Comparison of ENCODE assay signal across 8 cellular contexts in genomic region chr1:183652547-183653467, GRCh38. TPM values are rescaled to one million over a fixed set of nuclear protein-coding genes. Genes with fewer than 3 reads are reported as not detected.
A peak's percentile ranks its signal among the peaks of the same experiment; 100 is the strongest.
DNase-seq lines count a peak whose midpoint lies in the region; ATAC-seq lines count a peak whose summit lies in the region.

Gene APOBEC4 (minus strand): TSS chr1:183653316. CDS start chr1:183648781, 4,535 bp downstream.

- no CpG with 5 or more reads among the region's 5 CpGs for WGBS in mesendoderm (ENCODE audit: extremely low coverage, insufficient coverage, low lambda C conversion rate)

- H4K8ac ChIP-seq in mesendoderm (ENCODE audit: low read depth, low read length), result no peak within 1 kb of the TSS

- H3K56ac ChIP-seq in mesendoderm (ENCODE audit: low read length), result no peak within 1 kb of the TSS

- H4K5ac ChIP-seq in mesendoderm (ENCODE audit: low read length), result no peak within 1 kb of the TSS

- no peak within 1 kb of the TSS for H3K27ac ChIP-seq in mesendoderm (ENCODE audit: low read depth, low read length)

- H3K9me3 Mint-ChIP-seq in activated naive CD8-positive, alpha-beta T cell treated with anti-CD3 and anti-CD28 coated beads, Interleukin-2, amount 10 ng/mL, durations not matched to agents 7 days and 5 days, result no peaks in the 10 kb centered on the region
- H3K9me3 Mint-ChIP-seq in stimulated activated memory B cell treated with anti-CD40 and anti-IgM and Interleukin-4, amounts not matched to agents 10 μg/mL and 1 μg/mL and 100 μg/mL, for 72 hours, result no peaks in the 10 kb centered on the region

- no peaks in the 10 kb centered on the region for H3K27me3 ChIP-seq in mesendoderm (ENCODE audit: insufficient read depth, low read length, poor library complexity)

- H3K4me3 ChIP-seq in mesendoderm (ENCODE audit: low read length), result no peak within 1 kb of the TSS

- no peaks in the 10 kb centered on the region for H3K79me2 ChIP-seq in mesendoderm (ENCODE audit: control insufficient read depth, insufficient read depth, low read length)

- H2BK15ac ChIP-seq in mesendoderm (replicated peaks; ENCODE audit: low read depth), result no peak within 1 kb of the TSS

- ATAC-seq in GM19025 (IDR thresholded peaks at IDR 0.05; ENCODE audit: low read depth, unreplicated experiment) (peak; percentile 21), HG03097 (IDR thresholded peaks at IDR 0.05; ENCODE audit: low FRiP score, unreplicated experiment) (no peak)
- peak; percentile 40 for ATAC-seq in activated naive CD8-positive, alpha-beta T cell treated with anti-CD3 and anti-CD28 coated beads, Interleukin-2, amount 10 ng/mL, durations not matched to agents 7 days and 5 days (ENCODE audit: low read depth)
- ATAC-seq in stimulated activated memory B cell treated with anti-CD40 and anti-IgM and Interleukin-4, amounts not matched to agents 10 μg/mL and 1 μg/mL and 100 μg/mL, for 72 hours, result no peak

- no peaks in the 10 kb centered on the region for H3K79me1 ChIP-seq in mesendoderm (ENCODE audit: low read length)

- H3K4me1 ChIP-seq in mesendoderm (ENCODE audit: control insufficient read depth, low read depth, low read length), result peaks cover 2% of the 10 kb centered on the region

- H3K4me1 Mint-ChIP-seq in activated naive CD8-positive, alpha-beta T cell treated with anti-CD3 and anti-CD28 coated beads, Interleukin-2, amount 10 ng/mL, durations not matched to agents 7 days and 5 days, result peaks cover 32% of the 10 kb centered on the region
- H3K4me1 Mint-ChIP-seq in stimulated activated memory B cell treated with anti-CD40 and anti-IgM and Interleukin-4, amounts not matched to agents 10 μg/mL and 1 μg/mL and 100 μg/mL, for 72 hours, result peaks cover 6% of the 10 kb centered on the region

- POLR2A ChIA-PET in activated naive CD8-positive, alpha-beta T cell treated with anti-CD3 and anti-CD28 coated beads, Interleukin-2, amount 10 ng/mL, durations not matched to agents 7 days and 5 days (lab: Charles Lee), result interaction anchor here (0.6 to 1.3 kb wide), 2 partner anchors 19 to 1393 kb away, joined by 5 to 6 read pairs; no protein-coding TSS in a partner anchor

- no peaks in the 10 kb centered on the region for H3K36me3 ChIP-seq in mesendoderm (ENCODE audit: control insufficient read depth, insufficient read depth, low read length)

- no peak within 1 kb of the TSS for H3K18ac ChIP-seq in mesendoderm (ENCODE audit: low read length)

- peaks cover 2% of the 10 kb centered on the region for H3K36me3 Mint-ChIP-seq in activated naive CD8-positive, alpha-beta T cell treated with anti-CD3 and anti-CD28 coated beads, Interleukin-2, amount 10 ng/mL, durations not matched to agents 7 days and 5 days
- no peaks in the 10 kb centered on the region for H3K36me3 Mint-ChIP-seq in stimulated activated memory B cell treated with anti-CD40 and anti-IgM and Interleukin-4, amounts not matched to agents 10 μg/mL and 1 μg/mL and 100 μg/mL, for 72 hours

- no peak within 1 kb of the TSS for H3K23ac ChIP-seq in mesendoderm (ENCODE audit: low read length)

- H3K4ac ChIP-seq in mesendoderm (ENCODE audit: low read depth, low read length), result no peak within 1 kb of the TSS

- peak within 1 kb of the TSS; percentile 35 for H3K4me3 Mint-ChIP-seq in activated naive CD8-positive, alpha-beta T cell treated with anti-CD3 and anti-CD28 coated beads, Interleukin-2, amount 10 ng/mL, durations not matched to agents 7 days and 5 days
- H3K4me3 Mint-ChIP-seq in stimulated activated memory B cell treated with anti-CD40 and anti-IgM and Interleukin-4, amounts not matched to agents 10 μg/mL and 1 μg/mL and 100 μg/mL, for 72 hours, result no peak within 1 kb of the TSS

- DNase-seq in NCI-H146 (lab: John Stamatoyannopoulos, UW), result peak; percentile 59
- no peak for DNase-seq in activated naive CD8-positive, alpha-beta T cell treated with anti-CD3 and anti-CD28 coated beads, Interleukin-2, amount 10 ng/mL, durations not matched to agents 7 days and 5 days
- DNase-seq in mesendoderm, result peak; percentile 41
- DNase-seq in A172 (ENCODE audit: low spot score), result no peak
- DNase-seq in activated CD4-positive, CD25-positive, alpha-beta regulatory T cell treated with anti-CD3 and anti-CD28 coated beads, Interleukin-2, amount 50 U/mL, for 72 hours, result no peak

- no peak within 1 kb of the TSS for H2BK5ac ChIP-seq in mesendoderm (ENCODE audit: low read length)

- H3K9ac ChIP-seq in mesendoderm (ENCODE audit: low read length), result no peak within 1 kb of the TSS

- H2BK120ac ChIP-seq in mesendoderm (ENCODE audit: low read depth, low read length), result no peak within 1 kb of the TSS

- no peak within 1 kb of the TSS for H3K4me2 ChIP-seq in mesendoderm (ENCODE audit: low read length)

- H3K27ac Mint-ChIP-seq in activated naive CD8-positive, alpha-beta T cell treated with anti-CD3 and anti-CD28 coated beads, Interleukin-2, amount 10 ng/mL, durations not matched to agents 7 days and 5 days, result peak within 1 kb of the TSS; percentile 58
- no peak within 1 kb of the TSS for H3K27ac Mint-ChIP-seq in stimulated activated memory B cell treated with anti-CD40 and anti-IgM and Interleukin-4, amounts not matched to agents 10 μg/mL and 1 μg/mL and 100 μg/mL, for 72 hours

- no peaks in the 10 kb centered on the region for H3K27me3 Mint-ChIP-seq in activated naive CD8-positive, alpha-beta T cell treated with anti-CD3 and anti-CD28 coated beads, Interleukin-2, amount 10 ng/mL, durations not matched to agents 7 days and 5 days
- no peaks in the 10 kb centered on the region for H3K27me3 Mint-ChIP-seq in stimulated activated memory B cell treated with anti-CD40 and anti-IgM and Interleukin-4, amounts not matched to agents 10 μg/mL and 1 μg/mL and 100 μg/mL, for 72 hours

- no peak within 1 kb of the TSS for H2AK5ac ChIP-seq in mesendoderm (ENCODE audit: low read length)

RNA-seq across cellular contexts. Expression of gene APOBEC4, which starts in this region (rescaled TPM):
- total RNA-seq in activated naive CD8-positive, alpha-beta T cell treated with anti-CD3 and anti-CD28 coated beads, Interleukin-2, amount 10 ng/mL, durations not matched to agents 7 days and 5 days, result not detected
- not detected for polyA plus RNA-seq in mesendoderm (2013, experiment 1 of 2)
- polyA plus RNA-seq in mesendoderm (2013, experiment 2 of 2), result not detected
- total RNA-seq in A172 (2014; rRNA removed; shearing (Covaris generic)), result not detected in 2 replicates

Comparison
In these comparisons a context has a peak if more than half of its experiments do, and no peak if none do; other contexts are left out.
1. Peak in ATAC-seq in activated naive CD8-positive, alpha-beta T cell treated with anti-CD3 and anti-CD28 coated beads, Interleukin-2, amount 10 ng/mL, durations not matched to agents 7 days and 5 days; RNA of the gene not detected or under 1 TPM.
2. DNase-seq: peak in NCI-H146 (single experiment) and mesendoderm (single experiment); none in activated naive CD8-positive, alpha-beta T cell treated with anti-CD3 and anti-CD28 coated beads, Interleukin-2, amount 10 ng/mL, durations not matched to agents 7 days and 5 days (single experiment), A172 (single experiment) and activated CD4-positive, CD25-positive, alpha-beta regulatory T cell treated with anti-CD3 and anti-CD28 coated beads, Interleukin-2, amount 50 U/mL, for 72 hours (single experiment).